Comparison of ENCODE assay signal across 22 cellular contexts in genomic region chr12:26690601-26691000, GRCh38.
DNase-seq lines count a peak whose midpoint lies in the region; ATAC-seq and TF ChIP-seq lines count a peak whose summit lies in the region.
"Had no signal": no experiment of that assay in that cellular context is flagged by ENCODE, and none has a peak within 500 bp of the region (broad histone marks: within the 10 kb centered on the region; RNA-seq: fewer than 3 reads in every experiment).

No MANE protein-coding gene starts in this region.

- no peak overlapping the region for H3K4me3 ChIP-seq in mammary epithelial cell (replicated peaks in 1 of 3; ENCODE audit: insufficient read depth in 1 of 3, low read depth in 2 of 3, low read length in 3 of 3)
- H3K4me3 ChIP-seq: hepatocyte, lower lobe of right lung had no signal

- no peaks in the 10 kb centered on the region for H4K20me1 ChIP-seq in mammary epithelial cell (ENCODE audit: insufficient read depth, low read length)

- peak overlapping the region; percentile 44 for H3K27ac ChIP-seq in mammary epithelial cell (ENCODE audit: insufficient read depth, low read depth, low read length)
- H3K27ac ChIP-seq: 22Rv1, lower lobe of right lung had no signal

- CTCF ChIA-PET in mammary epithelial cell (lab: Charles Lee; ENCODE audit: low non-redundant PET): no interaction called here

- H3K27me3 ChIP-seq in mammary epithelial cell (ENCODE audit: insufficient read depth, low read length): no peaks in the 10 kb centered on the region
- H3K27me3 ChIP-seq: hepatocyte had no signal

- H3K9me3 ChIP-seq in mammary epithelial cell (replicated peaks; ENCODE audit: insufficient read depth, low read length): no peaks in the 10 kb centered on the region
- H3K9me3 ChIP-seq: lower lobe of right lung had no signal

- no TSS peak for BruUV-seq in mammary epithelial cell (replicated peaks; lab: Mats Ljungman, UMichigan)

- intact Hi-C loops in mammary epithelial cell (cut with micrococcal nuclease): loop anchor here (5.0 to 10.0 kb wide), 2 partner anchors 506 to 568 kb away; no protein-coding TSS in a partner anchor

- in situ Hi-C loops in mammary epithelial cell (cut with MboI; ENCODE audit: low sequenced_read_pairs in 2 of 2): no loop called here

- TF ChIP-seq CTCF in mammary epithelial cell (conservative IDR thresholded peaks at IDR 0.05 in 1 of 2, IDR thresholded peaks at IDR 0.05 in 1 of 2; ENCODE audit: extremely low read depth in 1 of 2, insufficient read depth in 1 of 2, low read depth in 1 of 2, low read length in 2 of 2): no peak

- peak; percentile 13 for DNase-seq in NCI-H146 (lab: John Stamatoyannopoulos, UW)
- no peak for DNase-seq in NCI-H146 treated with DMSO at 0.1 percent for 48 hours (lab: John Stamatoyannopoulos, UW; ENCODE audit: unreplicated experiment)
- DNase-seq in NCI-H69 (lab: John Stamatoyannopoulos, UW): peak; percentile 9
- DNase-seq in mammary epithelial cell: no peak
- peak; percentile 27 for DNase-seq in renal cortical epithelial cell (ENCODE audit: low read depth)
- DNase-seq in NCI-H774 (lab: John Stamatoyannopoulos, UW): no peak
- DNase-seq: activated CD4-positive, alpha-beta T cell treated with anti-CD3 and anti-CD28 coated beads for 4 hours; activated naive CD4-positive, alpha-beta T cell treated with anti-CD3 and anti-CD28 coated beads, Interleukin-2, amount 50 U/mL, for 16 hours; CD4-positive, CD25-positive, alpha-beta regulatory T cell; lower lobe of right lung; NCI-H1092 treated with DMSO at 0.1 percent for 48 hours; NCI-H1930; NCI-H510A treated with DMSO at 0.1 percent for 48 hours; OCI-M1 had no signal

- no peaks in the 10 kb centered on the region for H3K79me2 ChIP-seq in mammary epithelial cell (ENCODE audit: insufficient read depth, low read length)
- H3K79me2 ChIP-seq: hepatocyte had no signal

- 20% methylated on average over 1 of the region's 1 CpG for WGBS in mammary epithelial cell (ENCODE audit: low coverage, missing lambda C conversion rate)

- dilution Hi-C loops in mammary epithelial cell (cut with HindIII; ENCODE audit: low sequenced_read_pairs): no loop called here

- peak overlapping the region; percentile 68 for H3K4me2 ChIP-seq in mammary epithelial cell (ENCODE audit: insufficient read depth, low read depth, low read length)
- H3K4me2 ChIP-seq: hepatocyte had no signal

- no peak overlapping the region for H3K9ac ChIP-seq in mammary epithelial cell (ENCODE audit: insufficient read depth, low read length)

- H2AFZ ChIP-seq in mammary epithelial cell (ENCODE audit: low read depth, low read length): no peak overlapping the region
- H2AFZ ChIP-seq: hepatocyte had no signal

- H3K4me1 ChIP-seq in mammary epithelial cell (ENCODE audit: insufficient read depth, low read length): peaks cover 37% of the 10 kb centered on the region
- H3K4me1 ChIP-seq: lower lobe of right lung had no signal

- no peak for ATAC-seq in GM19452 (IDR thresholded peaks at IDR 0.05; ENCODE audit: unreplicated experiment)
- no peak for ATAC-seq in HG03342 (IDR thresholded peaks at IDR 0.05; ENCODE audit: unreplicated experiment)
- ATAC-seq: activated T-helper 17 cell treated with anti-CD3 and anti-CD28 coated beads, Interleukin-2, amount 50 U/mL, for 72 hours; lower lobe of right lung; natural killer cell treated with Interleukin-12 subunit alpha and Interleukin-12 subunit beta and Interleukin-15 and Interleukin-18, amount 100 ng/mL, for 72 hours; Right ventricle myocardium inferior; stimulated activated effector memory CD8-positive, alpha-beta T cell treated with anti-CD3 and anti-CD28 coated beads, Interleukin-12 subunit alpha, Interleukin-12 subunit beta, amount 100 ng/mL, for 72 hours had no signal

- no peaks in the 10 kb centered on the region for H3K36me3 ChIP-seq in mammary epithelial cell (ENCODE audit: insufficient read depth, low read length)

Comparison
In these comparisons a context has a peak if more than half of its experiments do, and no peak if none do; other contexts are left out.
1. DNase-seq: peak in NCI-H146 (single experiment), NCI-H69 (single experiment) and renal cortical epithelial cell (single experiment); none in NCI-H146 treated with DMSO at 0.1 percent for 48 hours (single experiment), mammary epithelial cell (single experiment) and NCI-H774 (single experiment).